Comparison of ENCODE assay signal across 27 cellular contexts in the genomic region with DNA sequence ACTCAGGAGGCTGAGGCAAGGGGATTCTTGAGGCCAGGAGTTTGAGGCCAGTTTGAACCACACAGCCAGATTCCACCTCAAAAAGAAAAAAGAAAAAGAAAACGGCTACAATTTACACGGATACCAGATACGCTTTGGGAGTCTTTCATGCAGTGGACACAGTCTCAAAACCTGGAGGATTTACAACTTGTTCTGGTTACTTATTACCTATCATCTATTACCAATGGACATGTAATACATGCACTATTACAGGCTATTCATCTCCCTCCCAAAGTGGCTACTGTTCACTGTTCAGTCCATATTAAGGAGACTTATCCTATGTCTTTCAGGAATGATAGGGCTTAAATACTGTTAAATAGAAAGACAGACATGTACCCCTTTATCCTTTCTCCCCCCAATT.
"Had no signal": no experiment of that assay in that cellular context is flagged by ENCODE, and none has a peak within 500 bp of the region (broad histone marks: within the 10 kb centered on the region; RNA-seq: fewer than 3 reads in every experiment).

No MANE protein-coding gene starts in this region.

- H3K36me3 ChIP-seq: neutrophil, pancreas, stomach, thoracic aorta, thyroid gland, tibial nerve, upper lobe of left lung, vagina had no signal

- H3K4me1 Mint-ChIP-seq: naive thymus-derived CD8-positive, alpha-beta T cell; nephron progenitor cell; stimulated activated effector memory CD8-positive, alpha-beta T cell treated with anti-CD3 and anti-CD28 coated beads, Interleukin-12 subunit alpha, Interleukin-12 subunit beta, amount 100 ng/mL, for 72 hours had no signal

- H3K9me3 ChIP-seq: neutrophil, pancreas, psoas muscle, stomach, thoracic aorta, thyroid gland, tibial nerve, upper lobe of left lung, vagina had no signal

- H3K4me3 Mint-ChIP-seq: naive thymus-derived CD8-positive, alpha-beta T cell; natural killer cell treated with Interleukin-12 subunit alpha and Interleukin-12 subunit beta and Interleukin-15 and Interleukin-18, amount 100 ng/mL, for 72 hours; nephron progenitor cell; neural crest cell; stimulated activated effector memory CD8-positive, alpha-beta T cell treated with anti-CD3 and anti-CD28 coated beads, Interleukin-12 subunit alpha, Interleukin-12 subunit beta, amount 100 ng/mL, for 72 hours; stimulated activated naive B cell treated with anti-CD40 and anti-IgM and Interleukin-4, amounts not matched to agents 10 μg/mL and 1 μg/mL and 100 μg/mL, for 72 hours; stimulated activated naive CD8-positive, alpha-beta T cell treated with anti-CD3 and anti-CD28 coated beads, Interleukin-15, Interleukin-2, amounts not matched to agents 100 ng/mL and 50 ng/mL, for 24 hours had no signal

- H3K27ac Mint-ChIP-seq: naive thymus-derived CD8-positive, alpha-beta T cell; natural killer cell treated with Interleukin-12 subunit alpha and Interleukin-12 subunit beta and Interleukin-15 and Interleukin-18, amount 100 ng/mL, for 72 hours; nephron progenitor cell; stimulated activated effector memory CD8-positive, alpha-beta T cell treated with anti-CD3 and anti-CD28 coated beads, Interleukin-12 subunit alpha, Interleukin-12 subunit beta, amount 100 ng/mL, for 72 hours; stimulated activated naive B cell treated with anti-CD40 and anti-IgM and Interleukin-4, amounts not matched to agents 10 μg/mL and 1 μg/mL and 100 μg/mL, for 72 hours; stimulated activated naive CD8-positive, alpha-beta T cell treated with anti-CD3 and anti-CD28 coated beads, Interleukin-15, Interleukin-2, amounts not matched to agents 100 ng/mL and 50 ng/mL, for 24 hours had no signal

- H3K27ac ChIP-seq: neutrophil, pancreas, psoas muscle, skin epidermis, stomach, thoracic aorta, thyroid gland, tibial nerve, upper lobe of left lung, vagina had no signal

- H3K36me3 Mint-ChIP-seq: natural killer cell treated with Interleukin-12 subunit alpha and Interleukin-12 subunit beta and Interleukin-15 and Interleukin-18, amount 100 ng/mL, for 72 hours; stimulated activated effector memory CD8-positive, alpha-beta T cell treated with anti-CD3 and anti-CD28 coated beads, Interleukin-12 subunit alpha, Interleukin-12 subunit beta, amount 100 ng/mL, for 72 hours; stimulated activated naive B cell treated with anti-CD40 and anti-IgM and Interleukin-4, amounts not matched to agents 10 μg/mL and 1 μg/mL and 100 μg/mL, for 72 hours had no signal

- FAIRE-seq: pancreas, urothelium cell line had no signal

- H3K4me3 ChIP-seq: pancreas, psoas muscle, skin epidermis, stomach, thoracic aorta, thyroid gland, tibial nerve, upper lobe of left lung, vagina had no signal

- H3K27me3 ChIP-seq: neutrophil, pancreas, stomach, thyroid gland, tibial nerve, upper lobe of left lung, vagina had no signal

- ATAC-seq: naive thymus-derived CD8-positive, alpha-beta T cell; natural killer cell treated with Interleukin-12 subunit alpha and Interleukin-12 subunit beta and Interleukin-15 and Interleukin-18, amount 100 ng/mL, for 72 hours; pancreas; psoas muscle; right cardiac atrium; sciatic nerve; stimulated activated effector memory CD8-positive, alpha-beta T cell treated with anti-CD3 and anti-CD28 coated beads, Interleukin-12 subunit alpha, Interleukin-12 subunit beta, amount 100 ng/mL, for 72 hours; stimulated activated naive B cell treated with anti-CD40 and anti-IgM and Interleukin-4, amounts not matched to agents 10 μg/mL and 1 μg/mL and 100 μg/mL, for 72 hours had no signal

- DNase-seq: naive thymus-derived CD8-positive, alpha-beta T cell; nephron progenitor cell; nucleus accumbens; pancreas; psoas muscle; right cardiac atrium; stimulated activated CD4-positive, alpha-beta T cell treated with anti-CD3 and anti-CD28 coated beads, Interleukin-15, amount 100 ng/mL, for 24 hours; stimulated activated CD4-positive, alpha-beta T cell treated with anti-CD3 and anti-CD28 coated beads, Interleukin-2, amount 100 ng/mL, for 24 hours; stimulated activated CD4-positive, alpha-beta T cell treated with anti-CD3 and anti-CD28 coated beads, Interleukin-2, amount 100 ng/mL, for 48 hours; stimulated activated CD4-positive, alpha-beta T cell treated with anti-CD3 and anti-CD28 coated beads, Interleukin-4, amount 100 ng/mL, for 24 hours; stimulated activated naive B cell treated with anti-CD40 and anti-IgM and Interleukin-4, amounts not matched to agents 10 μg/mL and 1 μg/mL and 100 μg/mL, for 72 hours; stimulated activated naive CD4-positive, alpha-beta T cell treated with Interleukin-2 at 50 U/mL for 16 hours; stomach; thyroid gland; trophoblast cell; upper lobe of left lung had no signal

- H3K4me1 ChIP-seq: pancreas, psoas muscle, stomach, thyroid gland, tibial nerve, upper lobe of left lung, vagina had no signal

- H3K9me3 Mint-ChIP-seq: natural killer cell treated with Interleukin-12 subunit alpha and Interleukin-12 subunit beta and Interleukin-15 and Interleukin-18, amount 100 ng/mL, for 72 hours; neural crest cell; stimulated activated effector memory CD8-positive, alpha-beta T cell treated with anti-CD3 and anti-CD28 coated beads, Interleukin-12 subunit alpha, Interleukin-12 subunit beta, amount 100 ng/mL, for 72 hours; stimulated activated naive B cell treated with anti-CD40 and anti-IgM and Interleukin-4, amounts not matched to agents 10 μg/mL and 1 μg/mL and 100 μg/mL, for 72 hours; stimulated activated naive CD8-positive, alpha-beta T cell treated with anti-CD3 and anti-CD28 coated beads, Interleukin-15, Interleukin-2, amounts not matched to agents 100 ng/mL and 50 ng/mL, for 24 hours had no signal
